Comparison of ENCODE assay signal across 9 cellular contexts in genomic region chr11:128579790-128580504, GRCh38. TPM values are rescaled to one million over a fixed set of nuclear protein-coding genes. Genes with fewer than 3 reads are reported as not detected.
A peak's percentile ranks its signal among the peaks of the same experiment; 100 is the strongest.
DNase-seq lines count a peak whose midpoint lies in the region; ATAC-seq and TF ChIP-seq lines count a peak whose summit lies in the region.
"Had no signal": no experiment of that assay in that cellular context is flagged by ENCODE, and none has a peak within 500 bp of the region (broad histone marks: within the 10 kb centered on the region; RNA-seq: fewer than 3 reads in every experiment).

No MANE protein-coding gene starts in this region.

- H2AK9ac ChIP-seq in IMR-90 (replicated peaks; ENCODE audit: low read depth, low read length, poor library complexity), result no peak overlapping the region

- H2AK5ac ChIP-seq in IMR-90 (ENCODE audit: low read depth, low read length), result no peak overlapping the region

- H3K4ac ChIP-seq in IMR-90 (ENCODE audit: low read depth, low read length), result no peak overlapping the region

- H4K20me1 ChIP-seq in IMR-90 (ENCODE audit: insufficient read depth, low read length), result no peaks in the 10 kb centered on the region

- H2BK15ac ChIP-seq in IMR-90 (ENCODE audit: low read depth, low read length), result no peak overlapping the region

- no peak overlapping the region for H2BK120ac ChIP-seq in IMR-90 (ENCODE audit: low read depth, low read length)

- H3K14ac ChIP-seq in IMR-90 (replicated peaks; ENCODE audit: low read depth, low read length), result no peak overlapping the region

- no peaks in the 10 kb centered on the region for H3K36me3 ChIP-seq in IMR-90 (ENCODE audit: control insufficient read depth, insufficient read depth, low read length)

- no peak for TF ChIP-seq POLR2A in GM18505 (IDR thresholded peaks at IDR 0.05; ENCODE audit: borderline replicate concordance, extremely low read depth, insufficient read depth, insufficient read length)
- TF ChIP-seq POLR2A in IMR-90 (IDR thresholded peaks at IDR 0.05; ENCODE audit: low read depth, low read length), result no peak

- no peak for TF ChIP-seq RAD21 in IMR-90 (IDR thresholded peaks at IDR 0.05; ENCODE audit: low read length)

- H3K4me3 ChIP-seq in IMR-90 (ENCODE audit: insufficient read depth, low read depth, low read length), result no peak overlapping the region

- dilution Hi-C loops in IMR-90 (cut with HindIII; ENCODE audit: low sequenced_read_pairs, unreplicated experiment), result no loop called here

- peaks cover 2% of the 10 kb centered on the region; the same call in 1 of the 2 replicates for H3K9me1 ChIP-seq in IMR-90 (ENCODE audit: insufficient read depth, low read length)

- no peak overlapping the region for H3K27ac ChIP-seq in IMR-90 (ENCODE audit: insufficient read depth, low read length)

- no peak overlapping the region for H3K4me2 ChIP-seq in IMR-90 (ENCODE audit: low read depth, low read length)

- intact Hi-C loops in IMR-90 (cut with micrococcal nuclease), result no loop called here

- WGBS in IMR-90 (ENCODE audit: extremely low coverage in 2 of 2, insufficient read length in 1 of 2), 2 experiments, result no CpG with 5 or more reads among the region's 4 CpGs

- peak; percentile 77 for ATAC-seq in GM18505 (IDR thresholded peaks at IDR 0.05; ENCODE audit: unreplicated experiment)
- peak; percentile 83 for ATAC-seq in GM21619 (IDR thresholded peaks at IDR 0.05; ENCODE audit: unreplicated experiment)
- no peak for ATAC-seq in IMR-90 (ENCODE audit: low read depth)
- ATAC-seq: Panc1 had no signal

- H4K8ac ChIP-seq in IMR-90 (ENCODE audit: low read depth in 2 of 2, low read length in 2 of 2), result no peak overlapping the region

- no peaks in the 10 kb centered on the region for H3K9me3 ChIP-seq in IMR-90 (ENCODE audit: control insufficient read depth, insufficient read depth, low read length)

- TF ChIP-seq CTCF in IMR-90 (conservative IDR thresholded peaks at IDR 0.05; ENCODE audit: low read depth, low read length), result no peak

- H3K9ac ChIP-seq in IMR-90 (ENCODE audit: low read depth, low read length), result no peak overlapping the region

- peaks cover 2% of the 10 kb centered on the region; the same call in 1 of the 2 replicates for H3K27me3 ChIP-seq in IMR-90 (ENCODE audit: control insufficient read depth, insufficient read depth, low read length)

- no peak overlapping the region for H3K56ac ChIP-seq in IMR-90 (ENCODE audit: extremely low read depth, insufficient read depth, low read length)

- no peak overlapping the region for H2BK20ac ChIP-seq in IMR-90 (ENCODE audit: low read depth, low read length)

- BruUV-seq in IMR-90 (replicated peaks; lab: Mats Ljungman, UMichigan), result no TSS peak

- peaks cover 9% of the 10 kb centered on the region; the same call in 1 of the 2 replicates for H3K4me1 ChIP-seq in IMR-90 (ENCODE audit: control insufficient read depth, insufficient read depth, low read length)

- H3K23ac ChIP-seq in IMR-90 (ENCODE audit: low read depth, low read length), result no peak overlapping the region

- no peak overlapping the region for H4K91ac ChIP-seq in IMR-90 (ENCODE audit: insufficient read depth, low read depth, low read length)

- CTCF ChIA-PET in IMR-90 (lab: Yijun Ruan, JAX), result no interaction called here

- no peak overlapping the region for H2AFZ ChIP-seq in IMR-90 (replicated peaks; ENCODE audit: low read length, poor library complexity)

- POLR2A ChIA-PET in IMR-90 (lab: Charles Lee; ENCODE audit: unreplicated experiment), result no interaction called here

- no peak overlapping the region for H4K5ac ChIP-seq in IMR-90 (ENCODE audit: low read depth, low read length)

- in situ Hi-C loops in IMR-90 (cut with MboI; ENCODE audit: low sequenced_read_pairs), result no loop called here

- H3K79me1 ChIP-seq in IMR-90 (ENCODE audit: low read depth in 1 of 2, low read length in 2 of 2), result no peaks in the 10 kb centered on the region

- peak; percentile 79 for DNase-seq in IMR-90
- DNase-seq in iris pigment epithelial cell (ENCODE audit: low read depth), result peak; percentile 78
- no peak for DNase-seq in AG08396 (ENCODE audit: low spot score)
- no peak for DNase-seq in NCI-H2196 treated with DMSO at 0.1 percent for 48 hours (lab: John Stamatoyannopoulos, UW; ENCODE audit: unreplicated experiment)
- no peak for DNase-seq in COLO829 (ENCODE audit: low spot score)
- DNase-seq in globus pallidus (ENCODE audit: low spot score), result no peak

- H2BK5ac ChIP-seq in IMR-90 (ENCODE audit: low read depth, low read length, poor library complexity, severe bottlenecking), result no peak overlapping the region

- no peak overlapping the region for H3K18ac ChIP-seq in IMR-90 (ENCODE audit: low read depth, low read length)

TF ChIP-seq in IMR-90, 13 proteins besides CTCF, POLR2A, EP300 and RAD21:
- TF ChIP-seq RCOR1 (IDR thresholded peaks at IDR 0.05; ENCODE audit: insufficient replicate concordance, low read length) (peak; percentile 50), MAFK (IDR thresholded peaks at IDR 0.05; ENCODE audit: low read depth, low read length) (no peak), CEBPB (IDR thresholded peaks at IDR 0.05; ENCODE audit: low read depth, low read length) (peak; percentile 42)
- TF ChIP-seq, protein P1, sequence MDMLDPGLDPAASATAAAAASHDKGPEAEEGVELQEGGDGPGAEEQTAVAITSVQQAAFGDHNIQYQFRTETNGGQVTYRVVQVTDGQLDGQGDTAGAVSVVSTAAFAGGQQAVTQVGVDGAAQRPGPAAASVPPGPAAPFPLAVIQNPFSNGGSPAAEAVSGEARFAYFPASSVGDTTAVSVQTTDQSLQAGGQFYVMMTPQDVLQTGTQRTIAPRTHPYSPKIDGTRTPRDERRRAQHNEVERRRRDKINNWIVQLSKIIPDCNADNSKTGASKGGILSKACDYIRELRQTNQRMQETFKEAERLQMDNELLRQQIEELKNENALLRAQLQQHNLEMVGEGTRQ (IDR thresholded peaks at IDR 0.05; ENCODE audit: low read depth, low read length), result no peak

RNA-seq across cellular contexts. Expression of gene ETS1, which starts 7.4 kb away (rescaled TPM):
- total RNA-seq in IMR-90 (2012; rRNA removed), result 56.3 and 60.3 TPM in 2 replicates
- polyA plus RNA-seq in IMR-90 (2012; rRNA removed), result 41.2 and 43.6 TPM in 2 replicates
- polyA plus RNA-seq in IMR-90 (2012; cell fraction: cytosol; rRNA removed), result 19.0 and 24.4 TPM in 2 replicates
- polyA plus RNA-seq in IMR-90 (2012; cell fraction: nucleus; rRNA removed; ENCODE audit: low replicate concordance), result 13.4 and 42.1 TPM in 2 replicates

Comparison
In these comparisons a context has a peak if more than half of its experiments do, and no peak if none do; other contexts are left out.
1. DNase-seq: peak in IMR-90 (single experiment) and iris pigment epithelial cell (single experiment); none in AG08396 (single experiment), NCI-H2196 treated with DMSO at 0.1 percent for 48 hours (single experiment), COLO829 (single experiment) and globus pallidus (single experiment).